In genomic region chr12:51686727-51687126, GRCh38 we compare ENCODE assay signal across 24 cellular contexts.
DNase-seq lines count a peak whose midpoint lies in the region; ATAC-seq and TF ChIP-seq lines count a peak whose summit lies in the region.
"Had no signal": no experiment of that assay in that cellular context is flagged by ENCODE, and none has a peak within 500 bp of the region (broad histone marks: within the 10 kb centered on the region; RNA-seq: fewer than 3 reads in every experiment).

No MANE protein-coding gene starts in this region.

- peaks cover 8% of the 10 kb centered on the region for H3K36me3 ChIP-seq in skeletal muscle satellite cell (ENCODE audit: insufficient read depth, low read length)
- H3K36me3 ChIP-seq: BLaER1, suprapubic skin had no signal

- no peak overlapping the region for H3K4me3 Mint-ChIP-seq in immature natural killer cell
- H3K4me3 Mint-ChIP-seq: activated CD4-positive, alpha-beta memory T cell treated with anti-CD3 and anti-CD28 coated beads, Interleukin-2, amount 10 ng/mL, durations not matched to agents 7 days and 5 days; activated naive CD4-positive, alpha-beta T cell treated with anti-CD3 and anti-CD28 coated beads, Interleukin-2, amount 10 ng/mL, durations not matched to agents 7 days and 5 days; activated T-cell treated with anti-CD3 and anti-CD28 coated beads, Interleukin-2, amount 50 U/mL, for 24 hours; natural killer cell treated with Interleukin-12 subunit alpha and Interleukin-12 subunit beta and Interleukin-15 and Interleukin-18, amount 100 ng/mL, for 72 hours; WTC11 had no signal

- no peak overlapping the region for H3K27ac Mint-ChIP-seq in immature natural killer cell
- H3K27ac Mint-ChIP-seq: activated CD4-positive, alpha-beta memory T cell treated with anti-CD3 and anti-CD28 coated beads, Interleukin-2, amount 10 ng/mL, durations not matched to agents 7 days and 5 days; activated naive CD4-positive, alpha-beta T cell treated with anti-CD3 and anti-CD28 coated beads, Interleukin-2, amount 10 ng/mL, durations not matched to agents 7 days and 5 days; activated T-cell treated with anti-CD3 and anti-CD28 coated beads, Interleukin-2, amount 50 U/mL, for 24 hours; natural killer cell treated with Interleukin-12 subunit alpha and Interleukin-12 subunit beta and Interleukin-15 and Interleukin-18, amount 100 ng/mL, for 72 hours; progenitor cell of endocrine pancreas had no signal

- in situ Hi-C loops in ACHN (cut with HindIII; ENCODE audit: low pct_ligation_motif_present, low pct_unique_long_range_greater_than_20kb, low sequenced_read_pairs): no loop called here

- peak; percentile 32 for DNase-seq in GM03348 (ENCODE audit: low spot score)
- DNase-seq in fibroblast of the aortic adventitia (ENCODE audit: low read depth): peak; percentile 32
- DNase-seq in ACHN: no peak
- no peak for DNase-seq in OCI-M2 (lab: John Stamatoyannopoulos, UW; ENCODE audit: unreplicated experiment)
- DNase-seq in GF-D8 (lab: John Stamatoyannopoulos, UW): no peak
- no peak for DNase-seq in immature natural killer cell
- DNase-seq: activated CD4-positive, alpha-beta memory T cell treated with anti-CD3 and anti-CD28 coated beads, Interleukin-2, amount 10 ng/mL, durations not matched to agents 7 days and 5 days; activated naive CD4-positive, alpha-beta T cell treated with anti-CD3 and anti-CD28 coated beads, Interleukin-2, amount 10 ng/mL, durations not matched to agents 7 days and 5 days; activated T-cell treated with anti-CD3 and anti-CD28 coated beads, Interleukin-2, amount 50 U/mL, for 24 hours; cortex of kidney; DMS153; KBM-7; NCI-H1092; NCI-H2107; NCI-H524 treated with DMSO at 0.1 percent for 48 hours; SIG-M5 had no signal

- no peak for TF ChIP-seq CTCF in fibroblast of the aortic adventitia (IDR thresholded peaks at IDR 0.05; ENCODE audit: insufficient read depth, low read length)

- H3K27me3 ChIP-seq in skeletal muscle satellite cell (ENCODE audit: control insufficient read depth, insufficient read depth, low read length): no peaks in the 10 kb centered on the region
- H3K27me3 ChIP-seq: BLaER1 had no signal

- peaks cover 53% of the 10 kb centered on the region for H3K4me1 ChIP-seq in skeletal muscle satellite cell (ENCODE audit: control insufficient read depth, insufficient read depth, low read length)
- H3K4me1 ChIP-seq: BLaER1 had no signal

- ATAC-seq in SK-N-SH treated with all-trans-retinoic acid at 6 μM for 48 hours: peak; percentile 63
- ATAC-seq: HCT116; natural killer cell treated with Interleukin-12 subunit alpha and Interleukin-12 subunit beta and Interleukin-15 and Interleukin-18, amount 100 ng/mL, for 72 hours; WTC11 had no signal

- no peaks in the 10 kb centered on the region for H3K36me3 Mint-ChIP-seq in immature natural killer cell
- H3K36me3 Mint-ChIP-seq: activated naive CD4-positive, alpha-beta T cell treated with anti-CD3 and anti-CD28 coated beads, Interleukin-2, amount 10 ng/mL, durations not matched to agents 7 days and 5 days; natural killer cell treated with Interleukin-12 subunit alpha and Interleukin-12 subunit beta and Interleukin-15 and Interleukin-18, amount 100 ng/mL, for 72 hours; WTC11 had no signal

- H3K4me1 Mint-ChIP-seq in immature natural killer cell: no peaks in the 10 kb centered on the region

- H3K9ac ChIP-seq in skeletal muscle satellite cell (ENCODE audit: low read depth, low read length): peak overlapping the region; percentile 31
- H3K9ac ChIP-seq: BLaER1 had no signal

- no peaks in the 10 kb centered on the region for H3K9me3 Mint-ChIP-seq in immature natural killer cell
- H3K9me3 Mint-ChIP-seq: activated CD4-positive, alpha-beta memory T cell treated with anti-CD3 and anti-CD28 coated beads, Interleukin-2, amount 10 ng/mL, durations not matched to agents 7 days and 5 days; activated naive CD4-positive, alpha-beta T cell treated with anti-CD3 and anti-CD28 coated beads, Interleukin-2, amount 10 ng/mL, durations not matched to agents 7 days and 5 days; activated T-cell treated with anti-CD3 and anti-CD28 coated beads, Interleukin-2, amount 50 U/mL, for 24 hours; natural killer cell treated with Interleukin-12 subunit alpha and Interleukin-12 subunit beta and Interleukin-15 and Interleukin-18, amount 100 ng/mL, for 72 hours; WTC11 had no signal

- H3K27me3 Mint-ChIP-seq in immature natural killer cell (ENCODE audit: low read depth in 3 of 3): peaks cover 0 to 6% (median 2%) of the 10 kb centered on the region in 3 donors
- H3K27me3 Mint-ChIP-seq: activated T-cell treated with anti-CD3 and anti-CD28 coated beads, Interleukin-2, amount 50 U/mL, for 24 hours; progenitor cell of endocrine pancreas had no signal

- H3K4me2 ChIP-seq in skeletal muscle satellite cell (ENCODE audit: low read length): peak overlapping the region; percentile 73
- H3K4me2 ChIP-seq: BLaER1 had no signal

- H3K4me3 ChIP-seq in fibroblast of the aortic adventitia (ENCODE audit: low read depth, low read length) (no peak overlapping the region), skeletal muscle satellite cell (ENCODE audit: low read length) (peak overlapping the region; percentile 58)
- H3K4me3 ChIP-seq: BLaER1, suprapubic skin had no signal

- no peaks in the 10 kb centered on the region for H3K9me3 ChIP-seq in skeletal muscle satellite cell (replicated peaks; ENCODE audit: low read length)
- H3K9me3 ChIP-seq: BLaER1, suprapubic skin had no signal

TF ChIP-seq in SK-N-SH treated with all-trans-retinoic acid at 6 μM for 48 hours, 23 proteins besides CTCF, POLR2A, EP300 and RAD21 (continues in another document):
- no peak for TF ChIP-seq TOX (CRISPR knock-in tag; IDR thresholded peaks at IDR 0.05; ENCODE audit: borderline replicate concordance)
- TF ChIP-seq SNAI2 (CRISPR knock-in tag; IDR thresholded peaks at IDR 0.05): no peak
- no peak for TF ChIP-seq ZFP30 (CRISPR knock-in tag; IDR thresholded peaks at IDR 0.05)
- no peak for TF ChIP-seq ZC3H10 (CRISPR knock-in tag; IDR thresholded peaks at IDR 0.05)
- no peak for TF ChIP-seq CSRNP3 (CRISPR knock-in tag; IDR thresholded peaks at IDR 0.05)
- no peak for TF ChIP-seq ZNF565 (CRISPR knock-in tag; conservative IDR thresholded peaks at IDR 0.05; ENCODE audit: low read depth)
- no peak for TF ChIP-seq ESRRG (CRISPR knock-in tag; IDR thresholded peaks at IDR 0.05)
- no peak for TF ChIP-seq ZNF70 (CRISPR knock-in tag; IDR thresholded peaks at IDR 0.05)
- no peak for TF ChIP-seq ZNF8 (CRISPR knock-in tag; IDR thresholded peaks at IDR 0.05)
- TF ChIP-seq GLIS3 (CRISPR knock-in tag; IDR thresholded peaks at IDR 0.05): no peak
- TF ChIP-seq ARNTL (CRISPR knock-in tag; IDR thresholded peaks at IDR 0.05; ENCODE audit: borderline replicate concordance, low read depth): no peak
- TF ChIP-seq CREB5 (CRISPR knock-in tag; IDR thresholded peaks at IDR 0.05; ENCODE audit: low read depth): no peak
- no peak for TF ChIP-seq ZFP3 (CRISPR knock-in tag; IDR thresholded peaks at IDR 0.05)
- TF ChIP-seq OSR1 (CRISPR knock-in tag; IDR thresholded peaks at IDR 0.05): no peak
- TF ChIP-seq BACH2 (CRISPR knock-in tag; IDR thresholded peaks at IDR 0.05; ENCODE audit: borderline replicate concordance): no peak
- no peak for TF ChIP-seq PPARA (CRISPR knock-in tag; IDR thresholded peaks at IDR 0.05; ENCODE audit: borderline replicate concordance)
- TF ChIP-seq TSHZ2 (CRISPR knock-in tag; IDR thresholded peaks at IDR 0.05): no peak

Comparison
In these comparisons a context has a peak if more than half of its experiments do, and no peak if none do; other contexts are left out.
1. DNase-seq: peak in GM03348 (single experiment) and fibroblast of the aortic adventitia (single experiment); none in ACHN (single experiment), OCI-M2 (single experiment), GF-D8 (single experiment) and immature natural killer cell (0 of 3).